26 cellular contexts compared by ENCODE assay signal in genomic region chr3:160557571-160557970, GRCh38.
"Had no signal": no experiment of that assay in that cellular context is flagged by ENCODE, and none has a peak within 500 bp of the region (broad histone marks: within the 10 kb centered on the region; RNA-seq: fewer than 3 reads in every experiment).

No MANE protein-coding gene starts in this region.

- H3K27me3 ChIP-seq: stomach, suprapubic skin, testis, thyroid gland, tibial artery, tibial nerve, transverse colon, upper lobe of left lung, upper lobe of right lung, uterus, vagina had no signal

- H3K36me3 ChIP-seq: stomach, suprapubic skin, thoracic aorta, thyroid gland, tibial artery, tibial nerve, transverse colon, upper lobe of left lung, upper lobe of right lung, uterus, vagina had no signal

- ATAC-seq: stimulated activated effector memory CD8-positive, alpha-beta T cell treated with anti-CD3 and anti-CD28 coated beads, Interleukin-12 subunit alpha, Interleukin-12 subunit beta, amount 100 ng/mL, for 72 hours; stimulated activated memory B cell treated with anti-CD40 and anti-IgM and Interleukin-4, amounts not matched to agents 10 μg/mL and 1 μg/mL and 100 μg/mL, for 72 hours; stimulated activated naive B cell treated with anti-CD40 and anti-IgM and Interleukin-4, amounts not matched to agents 10 μg/mL and 1 μg/mL and 100 μg/mL, for 72 hours; stimulated activated naive CD8-positive, alpha-beta T cell treated with anti-CD3 and anti-CD28 coated beads, Interleukin-15, amount 100 ng/mL, for 72 hours; stimulated activated naive CD8-positive, alpha-beta T cell treated with anti-CD3 and anti-CD28 coated beads, Interleukin-15, Interleukin-2, amounts not matched to agents 100 U/mL and 50 U/mL, for 24 hours; upper lobe of right lung had no signal

- FAIRE-seq: urothelium cell line had no signal

- H3K27ac ChIP-seq: stomach, suprapubic skin, testis, thoracic aorta, thyroid gland, tibial artery, tibial nerve, transverse colon, upper lobe of left lung, upper lobe of right lung, uterus, vagina had no signal

- H3K9me3 ChIP-seq: stomach, suprapubic skin, testis, thoracic aorta, thyroid gland, tibial artery, tibial nerve, transverse colon, upper lobe of left lung, upper lobe of right lung, uterus, vagina had no signal

- H3K4me3 ChIP-seq: stomach, suprapubic skin, testis, thoracic aorta, thyroid gland, tibial artery, tibial nerve, transverse colon, upper lobe of left lung, upper lobe of right lung, uterus, vagina had no signal

- DNase-seq: stimulated activated CD4-positive, alpha-beta T cell treated with anti-CD3 and anti-CD28 coated beads, Interleukin-2, amount 100 ng/mL, for 48 hours; stimulated activated CD4-positive, alpha-beta T cell treated with anti-CD3 and anti-CD28 coated beads, Interleukin-4, amount 100 ng/mL, for 1 hour; stimulated activated CD4-positive, alpha-beta T cell treated with anti-CD3 and anti-CD28 coated beads, Interleukin-4, amount 100 ng/mL, for 24 hours; stimulated activated CD4-positive, alpha-beta T cell treated with anti-CD3 and anti-CD28 coated beads, Interleukin-4, amount 100 ng/mL, for 4 hours; stimulated activated CD8-positive, alpha-beta memory T cell treated with anti-CD3 and anti-CD28 coated beads, Interleukin-4, amount 100 ng/mL, for 48 hours; stimulated activated naive B cell treated with anti-CD40 and anti-IgM and Interleukin-4, amounts not matched to agents 10 μg/mL and 1 μg/mL and 100 μg/mL, for 72 hours; stimulated activated naive CD4-positive, alpha-beta T cell; stimulated activated naive CD4-positive, alpha-beta T cell treated with Interleukin-2 at 50 U/mL for 16 hours; stimulated activated naive CD8-positive, alpha-beta T cell treated with anti-CD3 and anti-CD28 coated beads, Interleukin-15, amount 100 ng/mL, for 72 hours; stimulated activated naive CD8-positive, alpha-beta T cell treated with anti-CD3 and anti-CD28 coated beads, Interleukin-15, Interleukin-2, amounts not matched to agents 100 U/mL and 50 U/mL, for 24 hours; stomach; substantia nigra; testis; thyroid gland; tibial artery; transverse colon; upper lobe of left lung; upper lobe of right lung; uterus had no signal
